Comparison of ENCODE assay signal across 11 cellular contexts in the genomic region with DNA sequence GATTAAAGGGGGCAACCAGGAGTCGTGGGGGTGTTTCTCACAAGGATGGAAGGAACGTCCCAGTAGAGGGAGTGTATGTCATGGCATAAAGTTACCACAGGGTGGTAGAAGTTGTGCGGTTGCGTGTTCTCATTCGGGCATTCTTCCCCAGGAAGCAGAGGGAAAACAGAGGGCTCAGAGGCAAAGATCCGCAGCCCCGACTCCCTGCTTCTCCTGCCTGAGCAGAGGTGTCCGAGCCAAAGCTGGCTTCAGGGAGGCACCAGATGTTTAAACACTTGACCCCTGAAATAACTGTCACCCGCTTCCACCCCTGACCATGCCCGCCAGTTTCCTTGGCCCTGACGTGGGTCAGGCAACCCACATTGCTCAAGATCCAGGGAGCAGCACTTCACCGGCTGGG.
A peak's percentile ranks its signal among the peaks of the same experiment; 100 is the strongest.
DNase-seq lines count a peak whose midpoint lies in the region; ATAC-seq and TF ChIP-seq lines count a peak whose summit lies in the region.
"Had no signal": no experiment of that assay in that cellular context is flagged by ENCODE, and none has a peak within 500 bp of the region (broad histone marks: within the 10 kb centered on the region; RNA-seq: fewer than 3 reads in every experiment).

No MANE protein-coding gene starts in this region.

- peaks cover 64% of the 10 kb centered on the region for H3K27me3 ChIP-seq in PC-9 (ENCODE audit: insufficient read depth, low read depth)

- H3K9me3 Mint-ChIP-seq in progenitor cell of endocrine pancreas (ENCODE audit: low read depth), result no peaks in the 10 kb centered on the region

- ATAC-seq in GM18858 (IDR thresholded peaks at IDR 0.05; ENCODE audit: unreplicated experiment), result no peak

- no peak overlapping the region for H3K4me3 Mint-ChIP-seq in progenitor cell of endocrine pancreas (ENCODE audit: low read depth)

- no peak overlapping the region for H3K27ac Mint-ChIP-seq in progenitor cell of endocrine pancreas

- H3K4me2 ChIP-seq in PC-9, result no peak overlapping the region

- H3K4me3 ChIP-seq in PC-9, result no peak overlapping the region
- H3K4me3 ChIP-seq: tibial artery had no signal

- POLR2A ChIA-PET in PC-9 (lab: Charles Lee; ENCODE audit: unreplicated experiment), result no interaction called here

- BruUV-seq in PC-9 (replicated peaks; lab: Mats Ljungman, UMichigan), result no TSS peak

- no peaks in the 10 kb centered on the region for H3K79me2 ChIP-seq in PC-9 (ENCODE audit: low read depth)

- DNase-seq in ELF-1 (ENCODE audit: low read depth, low spot score), result peak; percentile 57
- DNase-seq in PC-9, result no peak
- peak; percentile 15 for DNase-seq in fibroblast of peridontal ligament (ENCODE audit: extremely low read depth)
- no peak for DNase-seq in progenitor cell of endocrine pancreas (ENCODE audit: low spot score, unreplicated experiment)
- no peak for DNase-seq in NCI-H146 (lab: John Stamatoyannopoulos, UW)
- no peak for DNase-seq in NK-92 (lab: John Stamatoyannopoulos, UW; ENCODE audit: unreplicated experiment)
- no peak for DNase-seq in GM20000 (ENCODE audit: low spot score)
- DNase-seq: DMS79 treated with DMSO at 0.1 percent for 48 hours, NCI-H1436 treated with DMSO at 0.1 percent for 48 hours, tibial artery had no signal

- CTCF ChIA-PET in PC-9 (lab: Charles Lee), result no interaction called here

- H4K20me1 ChIP-seq in PC-9 (ENCODE audit: insufficient read depth), result no peaks in the 10 kb centered on the region

- intact Hi-C loops in PC-9 (cut with micrococcal nuclease; ENCODE audit: unreplicated experiment), result no loop called here

- 0 out of 2 replicates have a peak, but pooled peaks cover 3% of the 10 kb centered on the region for H3K9me2 ChIP-seq in PC-9 (ENCODE audit: insufficient read depth)

- no peaks in the 10 kb centered on the region for H3F3A ChIP-seq in PC-9 (ENCODE audit: insufficient read depth, low read depth)

- 0 out of 2 replicates have a peak, but pooled peaks have one; percentile 11 for TF ChIP-seq CTCF in PC-9 (conservative IDR thresholded peaks at IDR 0.05)
- peak; percentile 44 for TF ChIP-seq CTCF in progenitor cell of endocrine pancreas (IDR thresholded peaks at IDR 0.05; ENCODE audit: unreplicated experiment)
- TF ChIP-seq CTCF in GM20000 (IDR thresholded peaks at IDR 0.05; ENCODE audit: extremely low read depth, missing control alignments), result no peak

- no peaks in the 10 kb centered on the region for H3K36me3 Mint-ChIP-seq in progenitor cell of endocrine pancreas (ENCODE audit: insufficient read depth)

- no peaks in the 10 kb centered on the region for H3K4me1 ChIP-seq in PC-9 (replicated peaks; ENCODE audit: insufficient read depth)
- H3K4me1 ChIP-seq: tibial artery had no signal

- H3K36me3 ChIP-seq in PC-9 (ENCODE audit: low read depth), result no peaks in the 10 kb centered on the region
- H3K36me3 ChIP-seq: tibial artery had no signal

- no peak overlapping the region for H3K27ac ChIP-seq in PC-9
- H3K27ac ChIP-seq: tibial artery had no signal

- peaks cover 86% of the 10 kb centered on the region for H3K27me3 Mint-ChIP-seq in progenitor cell of endocrine pancreas

- no peaks in the 10 kb centered on the region for H3K9me3 ChIP-seq in PC-9 (ENCODE audit: insufficient read depth, low read depth)
- H3K9me3 ChIP-seq: tibial artery had no signal

- peaks cover 6% of the 10 kb centered on the region for H3K4me1 Mint-ChIP-seq in progenitor cell of endocrine pancreas (ENCODE audit: low read depth)

- no peak overlapping the region for H2AFZ ChIP-seq in PC-9

Comparison
In these comparisons a context has a peak if more than half of its experiments do, and no peak if none do; other contexts are left out.
1. DNase-seq: peak in ELF-1 (single experiment) and fibroblast of peridontal ligament (single experiment); none in PC-9 (0 of 2), progenitor cell of endocrine pancreas (single experiment), NCI-H146 (single experiment), NK-92 (single experiment) and GM20000 (single experiment).